Comparison of ENCODE assay signal across 8 cellular contexts in the genomic region with DNA sequence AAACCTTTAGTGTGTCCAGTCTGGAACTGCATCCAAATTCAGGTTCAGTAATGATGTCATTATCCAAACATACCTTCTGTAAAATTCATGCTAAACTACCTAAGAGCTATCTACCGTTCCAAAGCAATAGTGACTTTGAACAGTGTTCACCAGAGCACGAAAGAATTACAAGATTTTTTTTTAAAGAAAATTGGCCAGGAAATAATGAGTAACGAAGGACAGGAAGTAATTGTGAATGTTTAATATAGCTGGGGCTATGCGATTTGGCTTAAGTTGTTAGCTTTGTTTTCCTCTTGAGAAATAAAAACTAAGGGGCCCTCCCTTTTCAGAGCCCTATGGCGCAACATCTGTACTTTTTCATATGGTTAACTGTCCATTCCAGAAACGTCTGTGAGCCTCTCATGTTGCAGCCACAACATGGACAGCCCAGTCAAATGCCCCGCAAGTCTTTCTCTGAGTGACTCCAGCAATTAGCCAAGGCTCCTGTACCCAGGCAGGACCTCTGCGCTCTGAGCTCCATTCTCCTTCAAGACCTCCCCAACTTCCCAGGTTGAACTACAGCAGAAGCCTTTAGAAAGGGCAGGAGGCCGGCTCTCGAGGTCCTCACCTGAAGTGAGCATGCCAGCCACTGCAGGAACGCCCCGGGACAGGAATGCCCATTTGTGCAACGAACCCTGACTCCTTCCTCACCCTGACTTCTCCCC. TPM values are rescaled to one million over a fixed set of nuclear protein-coding genes. Genes with fewer than 3 reads are reported as not detected.
DNase-seq lines count a peak whose midpoint lies in the region; ATAC-seq and TF ChIP-seq lines count a peak whose summit lies in the region.

No MANE protein-coding gene starts in this region.

- H3K4me1 ChIP-seq in A673 (ENCODE audit: insufficient read depth, low read length, poor library complexity, severe bottlenecking) (peaks cover 56% of the 10 kb centered on the region), HUES64 (ENCODE audit: insufficient read depth, low read length) (peaks cover 29% of the 10 kb centered on the region)

- peak; percentile 2 for ATAC-seq in GM19023 (IDR thresholded peaks at IDR 0.05; ENCODE audit: unreplicated experiment)
- ATAC-seq in GM18858 (IDR thresholded peaks at IDR 0.05; ENCODE audit: unreplicated experiment): no peak

- POLR2A ChIA-PET in A673 (lab: Charles Lee; ENCODE audit: low non-redundant PET): interaction anchor here (0.6 kb wide), 1 partner anchor 141 kb away, joined by 3 read pairs; no protein-coding TSS in a partner anchor

- H3K4me3 ChIP-seq in A673 (ENCODE audit: low read depth, low read length, poor library complexity, severe bottlenecking): peak overlapping the region; percentile 89
- peak overlapping the region; percentile 81 for H3K4me3 ChIP-seq in HUES64 (ENCODE audit: low read length)
- H3K4me3 ChIP-seq in skeletal muscle cell (ENCODE audit: low read depth, low read length): peak overlapping the region; percentile 81

- peak overlapping the region; percentile 67; the same call in 1 of the 2 replicates for H3K9ac ChIP-seq in HUES64 (ENCODE audit: low read depth, low read length)

- WGBS in HUES64: 49% methylated on average over 13 of the region's 13 CpGs

- H3K27ac ChIP-seq in A673 (ENCODE audit: low read depth, low read length, poor library complexity, severe bottlenecking): peak overlapping the region; percentile 97
- no peak overlapping the region for H3K27ac ChIP-seq in HUES64 (ENCODE audit: low read depth, low read length)

- DNase-seq in A673 (ENCODE audit: low spot score) (peak; percentile 72), amniotic epithelial cell (ENCODE audit: low read depth) (peak; percentile 90), hepatic stellate cell (ENCODE audit: low spot score) (peak; percentile 67), skeletal muscle cell (ENCODE audit: low read depth) (peak; percentile 85), NK-92 (lab: John Stamatoyannopoulos, UW; ENCODE audit: unreplicated experiment) (no peak)

- BruUV-seq in A673 (replicated peaks; lab: Mats Ljungman, UMichigan): TSS peak; percentile 32

- intact Hi-C loops in A673 (cut with micrococcal nuclease; ENCODE audit: unreplicated experiment): loop anchor here (2.0 kb wide), 1 partner anchor 107 kb away; no protein-coding TSS in a partner anchor

- CTCF ChIA-PET in A673 (lab: Charles Lee): interaction anchor here (0.6 to 1.4 kb wide), 3 partner anchors 55 to 1196 kb away, joined by 3 read pairs; no protein-coding TSS in a partner anchor

- no peak for TF ChIP-seq CTCF in A673 (conservative IDR thresholded peaks at IDR 0.05; ENCODE audit: low read depth, low read length)

- H3K9me3 ChIP-seq in A673 (ENCODE audit: low read depth, low read length, poor library complexity, severe bottlenecking): no peaks in the 10 kb centered on the region
- no peaks in the 10 kb centered on the region for H3K9me3 ChIP-seq in HUES64 (ENCODE audit: insufficient read depth, low read depth, low read length)

- no peaks in the 10 kb centered on the region for H3K36me3 ChIP-seq in A673 (ENCODE audit: insufficient read depth, low read length, poor library complexity, severe bottlenecking)
- no peaks in the 10 kb centered on the region for H3K36me3 ChIP-seq in HUES64 (ENCODE audit: insufficient read depth, low read length)

- H3K27me3 ChIP-seq in A673 (replicated peaks; ENCODE audit: insufficient read depth, low read depth, low read length, poor library complexity) (no peaks in the 10 kb centered on the region), HUES64 (ENCODE audit: insufficient read depth, low read length) (peaks cover 36% of the 10 kb centered on the region)

RNA-seq across cellular contexts. Expression of gene FAS, which starts 0.6 kb away (rescaled TPM):
- 30.4 and 40.3 TPM in 2 replicates for total RNA-seq in A673 (2021)
- polyA plus RNA-seq in HUES64 (2013, experiment 1 of 2): 5.0 TPM
- 4.3 TPM for polyA plus RNA-seq in HUES64 (2013, experiment 2 of 2)

RNA-seq across cellular contexts. Expression of gene ACTA2, which starts 37.4 kb away (rescaled TPM):
- 52.2 and 78.4 TPM in 2 replicates for total RNA-seq in A673 (2021)
- 16.2 TPM for polyA plus RNA-seq in HUES64 (2013, experiment 1 of 2)
- polyA plus RNA-seq in HUES64 (2013, experiment 2 of 2): 23.8 TPM
